21 cellular contexts compared by ENCODE assay signal in genomic region chr1:175313672-175314225, GRCh38.
"Had no signal": no experiment of that assay in that cellular context is flagged by ENCODE, and none has a peak within 500 bp of the region (broad histone marks: within the 10 kb centered on the region; RNA-seq: fewer than 3 reads in every experiment).

No MANE protein-coding gene starts in this region.

- FAIRE-seq: endothelial cell of umbilical vein, keratinocyte, TTC549 had no signal

- H3K27me3 ChIP-seq: thyroid gland, uterus had no signal

- DNase-seq: activated CD4-positive, alpha-beta T cell treated with anti-CD3 and anti-CD28 coated beads, Interleukin-2, amount 10 ng/mL, durations not matched to agents 24 days and 14 days; activated CD4-positive, CD25-positive, alpha-beta regulatory T cell; activated CD8-positive, alpha-beta memory T cell treated with anti-CD3 and anti-CD28 coated beads, Interleukin-2, amount 50 U/mL, for 4 hours; activated CD8-positive, alpha-beta T cell treated with anti-CD3 and anti-CD28 coated beads, Interleukin-2, amount 10 ng/mL, durations not matched to agents 7 days and 5 days; activated gamma-delta T cell; activated T-cell treated with anti-CD3 and anti-CD28 coated beads, Interleukin-2, amount 50 U/mL, for 72 hours; amniotic stem cell; cortex of kidney; effector CD4-positive, alpha-beta T cell; esophagus squamous epithelium; hippocampal formation; mesendoderm; natural killer cell; stimulated activated CD4-positive, alpha-beta T cell treated with anti-CD3 and anti-CD28 coated beads, Interleukin-12 subunit alpha, Interleukin-12 subunit beta, amount 100 ng/mL, for 4 hours; stimulated activated CD4-positive, alpha-beta T cell treated with anti-CD3 and anti-CD28 coated beads, Interleukin-2, amount 100 ng/mL, for 24 hours; thyroid gland; uterus had no signal

- H3K4me3 ChIP-seq: esophagus squamous epithelium, left ventricle myocardium inferior, thyroid gland, uterus had no signal

- H3K9me3 ChIP-seq: esophagus squamous epithelium, left ventricle myocardium inferior, thyroid gland, uterus had no signal

- ATAC-seq: activated CD8-positive, alpha-beta T cell treated with anti-CD3 and anti-CD28 coated beads, Interleukin-2, amount 10 ng/mL, durations not matched to agents 7 days and 5 days; activated T-cell treated with anti-CD3 and anti-CD28 coated beads, Interleukin-2, amount 50 U/mL, for 72 hours; natural killer cell had no signal

- H3K27ac ChIP-seq: esophagus squamous epithelium, left ventricle myocardium inferior, thyroid gland, uterus had no signal

- H3K4me1 ChIP-seq: thyroid gland, uterus had no signal

- H3K36me3 ChIP-seq: esophagus squamous epithelium, left ventricle myocardium inferior, thyroid gland, uterus had no signal
